ENCODE assay signal across 32 cellular contexts in the genomic region with DNA sequence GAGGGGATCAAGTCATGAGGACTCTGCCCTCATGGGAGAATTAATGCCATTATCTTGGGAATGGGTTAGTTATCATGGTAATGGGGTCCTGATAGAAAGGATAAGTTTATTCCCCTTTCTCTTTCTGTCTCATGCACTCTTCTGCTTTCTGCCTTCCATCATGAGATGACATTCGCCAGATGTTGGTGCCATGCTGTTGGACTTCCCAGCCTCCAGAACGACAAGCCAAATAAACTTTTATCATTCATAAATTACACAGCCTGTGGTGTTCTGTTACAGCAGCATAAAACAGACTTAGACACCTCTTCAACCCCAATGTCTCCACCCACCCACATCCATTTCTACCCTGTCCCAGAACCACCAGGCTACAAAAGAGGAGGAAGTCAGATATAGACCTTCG. TPM values are rescaled to one million over a fixed set of nuclear protein-coding genes. Genes with fewer than 3 reads are reported as not detected.
"Had no signal": no experiment of that assay in that cellular context is flagged by ENCODE, and none has a peak within 500 bp of the region (broad histone marks: within the 10 kb centered on the region; RNA-seq: fewer than 3 reads in every experiment).

No MANE protein-coding gene starts in this region.

- H3K4me1 ChIP-seq: colonic mucosa, left lung, lower lobe of right lung had no signal

- DNase-seq: colonic mucosa; cortex of kidney; effector CD8-positive, alpha-beta T cell; effector memory CD8-positive, alpha-beta T cell; endodermal cell; erythroblast; esophagus squamous epithelium; foreskin fibroblast; foreskin melanocyte; gastrocnemius medialis; glutamatergic neuron; head of caudate nucleus; heart right ventricle; hippocampal formation; left cardiac atrium; left lung; left ventricle myocardium superior; lower lobe of right lung; mesenchymal stem cell; midbrain had no signal

- H3K27ac Mint-ChIP-seq: dendritic cell treated with granulocyte-macrophage colony-stimulating factor and Interleukin-4, amounts not matched to agents 40 ng/mL and 50 ng/mL, for 4 days; effector memory CD8-positive, alpha-beta T cell; endodermal cell had no signal

- H3K27me3 ChIP-seq: colonic mucosa, gastrocnemius medialis, left lung had no signal

- ATAC-seq: effector memory CD8-positive, alpha-beta T cell; esophagus mucosa; gastrocnemius medialis; heart right ventricle; left cardiac atrium; left lung; left ventricle myocardium superior; lower lobe of right lung had no signal

- H3K4me3 ChIP-seq: colonic mucosa, esophagus squamous epithelium, gastrocnemius medialis, heart right ventricle, left lung, lower lobe of right lung had no signal

- H3K4me3 Mint-ChIP-seq: dendritic cell treated with granulocyte-macrophage colony-stimulating factor and Interleukin-4, amounts not matched to agents 40 ng/mL and 50 ng/mL, for 4 days; effector memory CD8-positive, alpha-beta T cell; endodermal cell had no signal

- H3K27ac ChIP-seq: colonic mucosa, epithelial cell of prostate, esophagus squamous epithelium, gastrocnemius medialis, heart right ventricle, left lung, lower lobe of right lung had no signal

- H3K9me3 ChIP-seq: colonic mucosa, esophagus squamous epithelium, gastrocnemius medialis, left lung, lower lobe of right lung had no signal

- H3K36me3 ChIP-seq: colonic mucosa, esophagus squamous epithelium, gastrocnemius medialis, heart right ventricle, left lung, lower lobe of right lung had no signal

- FAIRE-seq: endometrium, islet of Langerhans, keratinocyte had no signal

RNA-seq across cellular contexts. Expression of a gene that starts 11.9 kb away (rescaled TPM):
- total RNA-seq: dermis microvascular lymphatic vessel endothelial cell, endodermal cell, esophagus squamous epithelium, glomerular endothelial cell, left ventricle myocardium superior, lung microvascular endothelial cell had no signal
- polyA plus RNA-seq: keratinocyte had no signal

RNA-seq across cellular contexts. Expression of a gene that starts 51.7 kb away (rescaled TPM):
- total RNA-seq: colonic mucosa, dermis microvascular lymphatic vessel endothelial cell, esophagus mucosa, esophagus squamous epithelium, gastrocnemius medialis, glomerular endothelial cell, heart right ventricle, kidney epithelial cell, left cardiac atrium, left ventricle myocardium superior, lower leg skin, lower lobe of right lung, lung microvascular endothelial cell, mononuclear cell had no signal
- polyA plus RNA-seq: heart right ventricle, keratinocyte had no signal
